1 cellular context compared by ENCODE assay signal in genomic region chr12:101935769-101936741, GRCh38.
TF ChIP-seq lines count a peak whose summit lies in the region.

No MANE protein-coding gene starts in this region.

TF ChIP-seq in SK-N-SH, 30 proteins besides CTCF, POLR2A, EP300 and RAD21 (continued from another document):
- TF ChIP-seq USF2 (IDR thresholded peaks at IDR 0.05; ENCODE audit: borderline replicate concordance, low read depth, low read length): no peak
- TF ChIP-seq FOSL2 (IDR thresholded peaks at IDR 0.05; ENCODE audit: borderline replicate concordance, low read depth): peak; percentile 43; the same call in 1 of the 2 replicates
- TF ChIP-seq PBX3 (IDR thresholded peaks at IDR 0.05): peak; percentile 70
- peak; percentile 71 for TF ChIP-seq MAX (IDR thresholded peaks at IDR 0.05; ENCODE audit: low read depth)
- no peak for TF ChIP-seq FOXM1 (IDR thresholded peaks at IDR 0.05; ENCODE audit: low read depth)
- TF ChIP-seq CHD2 (IDR thresholded peaks at IDR 0.05; ENCODE audit: low read length, partially characterized antibody): no peak
- TF ChIP-seq REST (IDR thresholded peaks at IDR 0.05; ENCODE audit: low read depth, low read length): no peak
- TF ChIP-seq IRF3 (IDR thresholded peaks at IDR 0.05; ENCODE audit: low read depth, low read length): no peak
- TF ChIP-seq NRF1 (IDR thresholded peaks at IDR 0.05; ENCODE audit: low read depth, low read length): no peak
- TF ChIP-seq RXRA (IDR thresholded peaks at IDR 0.05; ENCODE audit: borderline replicate concordance, low read depth): peak; percentile 31; the same call in 1 of the 2 replicates
